ENCODE assay signal across 19 cellular contexts in the genomic region with DNA sequence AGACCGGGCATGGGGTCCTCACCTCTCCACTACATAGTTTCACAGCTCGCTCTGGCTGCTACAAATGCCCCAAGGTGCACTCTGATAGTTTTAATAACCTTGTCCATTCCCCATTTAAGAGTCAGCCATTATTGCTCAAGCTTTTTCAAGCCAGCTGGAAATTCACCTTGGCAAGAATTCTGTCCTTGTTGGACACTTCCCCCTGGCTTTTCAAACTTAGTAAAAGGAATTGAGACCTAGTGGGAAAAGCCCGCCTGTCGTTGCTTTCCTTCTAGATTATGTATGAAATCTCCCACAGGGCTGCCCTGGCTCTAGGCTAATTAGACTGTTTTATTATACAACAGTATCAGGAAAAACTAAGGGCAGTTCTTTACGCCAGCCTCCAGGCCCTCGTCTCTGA.
DNase-seq lines count a peak whose midpoint lies in the region; ATAC-seq and TF ChIP-seq lines count a peak whose summit lies in the region.
"Had no signal": no experiment of that assay in that cellular context is flagged by ENCODE, and none has a peak within 500 bp of the region (broad histone marks: within the 10 kb centered on the region; RNA-seq: fewer than 3 reads in every experiment).

No MANE protein-coding gene starts in this region.

- ATAC-seq in Right ventricle myocardium inferior (peak; percentile 84), right cardiac atrium (peak; percentile 48 to 88), sciatic nerve (peak; percentile 69)
- ATAC-seq: PC-3 had no signal

- peak; percentile 63 for DNase-seq in Right ventricle myocardium inferior (ENCODE audit: missing footprints)
- DNase-seq in cardiac septum (ENCODE audit: low spot score), result no peak
- DNase-seq in right cardiac atrium, result peak; percentile 50 to 85 (median 53)
- DNase-seq in sciatic nerve (ENCODE audit: low spot score), result no peak
- DNase-seq in RWPE1 (ENCODE audit: low spot score), result no peak
- DNase-seq in H7, result no peak
- no peak for DNase-seq in iPS-NIHi11 (ENCODE audit: low spot score)
- DNase-seq in stimulated activated CD4-positive, alpha-beta T cell treated with anti-CD3 and anti-CD28 coated beads, Interleukin-4, amount 100 ng/mL, for 4 hours, result no peak
- DNase-seq: 8988T, DMS79 treated with DMSO at 0.1 percent for 48 hours, HFFc6, NCI-H1048, NCI-H146, NCI-H2081, NCI-H510A, NCI-H774, PC-3 had no signal

- H3K27ac ChIP-seq in right cardiac atrium (ENCODE audit: low read length) (no peak overlapping the region), RWPE1 (no peak overlapping the region)
- H3K27ac ChIP-seq: BLaER1, KMS-11 had no signal

- no peak for TF ChIP-seq CTCF in RWPE1 (conservative IDR thresholded peaks at IDR 0.05; ENCODE audit: low read depth)

- 59% methylated on average over 6 of the region's 6 CpGs for WGBS in right cardiac atrium

- POLR2A ChIA-PET in RWPE1 (lab: Yijun Ruan, JAX; ENCODE audit: low non-redundant PET), result no interaction called here

- no peaks in the 10 kb centered on the region for H3K27me3 ChIP-seq in right cardiac atrium (ENCODE audit: control insufficient read depth, insufficient read depth)
- H3K27me3 ChIP-seq in H7 (ENCODE audit: control insufficient read depth, insufficient read depth, low read length), result no peaks in the 10 kb centered on the region
- H3K27me3 ChIP-seq: BLaER1 had no signal

- H3K9me3 ChIP-seq in right cardiac atrium (ENCODE audit: control insufficient read depth, low read length), result no peaks in the 10 kb centered on the region
- H3K9me3 ChIP-seq: BLaER1 had no signal

- H3K4me3 ChIP-seq in right cardiac atrium (ENCODE audit: low read length) (no peak overlapping the region), H7 (ENCODE audit: insufficient read depth, low read depth, low read length) (no peak overlapping the region)
- H3K4me3 ChIP-seq: BLaER1 had no signal

- intact Hi-C loops in Right ventricle myocardium inferior (cut with DNase I) (no loop called here), cardiac septum (cut with DNase I) (no loop called here), right cardiac atrium (cut with DNase I) (no loop called here), sciatic nerve (cut with DNase I) (no loop called here)

- CTCF ChIA-PET in RWPE1 (lab: Yijun Ruan, JAX), result no interaction called here

- peaks cover 2% of the 10 kb centered on the region for H3K4me1 ChIP-seq in right cardiac atrium (ENCODE audit: control insufficient read depth, insufficient read depth, low read length)
- H3K4me1 ChIP-seq: BLaER1 had no signal

- H3K36me3 ChIP-seq in H7 (replicated peaks; ENCODE audit: control insufficient read depth, insufficient read depth, low read length), result no peaks in the 10 kb centered on the region
- H3K36me3 ChIP-seq: BLaER1 had no signal

Comparison
In these comparisons a context has a peak if more than half of its experiments do, and no peak if none do; other contexts are left out.
1. DNase-seq: peak in Right ventricle myocardium inferior (single experiment) and right cardiac atrium (3 of 3); none in cardiac septum (single experiment), sciatic nerve (single experiment), RWPE1 (single experiment), H7 (single experiment), iPS-NIHi11 (single experiment) and stimulated activated CD4-positive, alpha-beta T cell treated with anti-CD3 and anti-CD28 coated beads, Interleukin-4, amount 100 ng/mL, for 4 hours (0 of 2).
2. Peak in every context shown above with its lines, with median percentiles within 50 percentile points of each other: ATAC-seq.